In the genomic region with DNA sequence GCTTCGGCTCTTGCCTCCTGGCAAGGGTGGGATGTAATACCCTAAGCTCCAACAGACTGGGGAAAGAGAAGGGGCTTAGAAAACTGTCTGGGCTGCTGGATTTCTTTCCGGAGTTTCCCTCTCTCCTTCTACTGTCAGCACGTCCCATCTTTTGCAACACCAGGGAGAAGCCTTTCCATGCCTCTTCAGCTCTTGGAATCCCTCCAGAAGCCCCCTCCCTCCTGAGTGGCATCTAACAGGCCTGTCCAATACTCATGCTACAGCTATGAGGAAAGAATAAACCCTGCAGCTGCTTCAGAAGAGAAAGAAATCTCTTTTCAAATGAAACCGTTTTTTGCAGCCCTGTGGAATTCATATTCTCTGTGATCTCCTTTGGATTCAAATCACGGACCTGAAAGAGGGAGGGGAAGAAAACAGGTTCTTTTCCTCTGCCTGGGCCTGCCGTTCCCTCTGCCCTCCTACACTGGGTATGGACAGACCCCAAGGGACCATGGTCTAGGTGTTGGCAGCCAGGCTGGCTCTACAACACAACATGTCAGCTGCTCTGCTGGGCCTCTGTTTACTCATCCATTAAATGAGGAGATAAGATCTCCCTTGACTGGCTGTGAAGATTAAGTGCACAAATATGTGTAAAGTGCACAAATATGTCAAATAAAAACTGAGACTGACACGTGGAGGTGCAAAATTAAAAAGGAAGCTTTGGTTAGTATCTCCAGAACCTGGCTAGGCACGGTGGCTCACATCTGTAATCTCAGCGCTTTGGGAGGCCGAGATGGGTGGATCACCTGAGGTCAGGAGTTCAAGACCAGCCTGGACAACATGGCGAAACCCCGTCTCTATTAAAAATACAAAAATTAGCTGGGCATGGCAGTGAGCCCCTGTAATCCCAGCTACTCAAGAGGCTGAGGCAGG, we compare ENCODE assay signal across 8 cellular contexts. TPM values are rescaled to one million over a fixed set of nuclear protein-coding genes. Genes with fewer than 3 reads are reported as not detected.
A peak's percentile ranks its signal among the peaks of the same experiment; 100 is the strongest.
DNase-seq lines count a peak whose midpoint lies in the region; ATAC-seq lines count a peak whose summit lies in the region.

No MANE protein-coding gene starts in this region.

- DNase-seq in EL (peak; percentile 88), NCI-H510A (lab: John Stamatoyannopoulos, UW) (peak; percentile 54), sciatic nerve (ENCODE audit: low spot score) (no peak)
- no peak for DNase-seq in effector memory CD8-positive, alpha-beta T cell
- no peak for DNase-seq in activated CD4-positive, alpha-beta T cell treated with anti-CD3 and anti-CD28 coated beads, Interleukin-2, amount 50 U/mL, for 4 hours

- no peak overlapping the region for H3K4me3 Mint-ChIP-seq in effector memory CD8-positive, alpha-beta T cell

- ATAC-seq in effector memory CD8-positive, alpha-beta T cell (replicated peaks) = no peak
- ATAC-seq in sciatic nerve = peak; percentile 25
- no peak for ATAC-seq in GM18511 (IDR thresholded peaks at IDR 0.05; ENCODE audit: unreplicated experiment)
- ATAC-seq in GM18502 (IDR thresholded peaks at IDR 0.05; ENCODE audit: poor library complexity, unreplicated experiment) = no peak
- no peak for ATAC-seq in HG02588 (IDR thresholded peaks at IDR 0.05; ENCODE audit: unreplicated experiment)

- no peaks in the 10 kb centered on the region for H3K27me3 Mint-ChIP-seq in effector memory CD8-positive, alpha-beta T cell

- intact Hi-C loops in sciatic nerve (cut with DNase I) = no loop called here

- peaks cover 8 to 13% of the 10 kb centered on the region in 2 donors for H3K4me1 Mint-ChIP-seq in effector memory CD8-positive, alpha-beta T cell (ENCODE audit: low read depth in 2 of 2)

- no peaks in the 10 kb centered on the region for H3K9me3 Mint-ChIP-seq in effector memory CD8-positive, alpha-beta T cell

- no peaks in the 10 kb centered on the region for H3K36me3 Mint-ChIP-seq in effector memory CD8-positive, alpha-beta T cell (ENCODE audit: insufficient read depth)

- H3K27ac Mint-ChIP-seq in effector memory CD8-positive, alpha-beta T cell = peak overlapping the region; percentile 6 to 10

RNA-seq across cellular contexts. Expression of gene CAPN2, which starts 6.0 kb away (rescaled TPM):
- 186 TPM for total RNA-seq in sciatic nerve

RNA-seq across cellular contexts. Expression of gene CAPN8, which starts 40.8 kb away (rescaled TPM):
- not detected for total RNA-seq in sciatic nerve

Comparison
In these comparisons a context has a peak if more than half of its experiments do, and no peak if none do; other contexts are left out.
1. DNase-seq: peak in EL (single experiment) and NCI-H510A (single experiment); none in effector memory CD8-positive, alpha-beta T cell (0 of 3), sciatic nerve (single experiment) and activated CD4-positive, alpha-beta T cell treated with anti-CD3 and anti-CD28 coated beads, Interleukin-2, amount 50 U/mL, for 4 hours (0 of 2).